1 cellular context compared by ENCODE assay signal in the genomic region with DNA sequence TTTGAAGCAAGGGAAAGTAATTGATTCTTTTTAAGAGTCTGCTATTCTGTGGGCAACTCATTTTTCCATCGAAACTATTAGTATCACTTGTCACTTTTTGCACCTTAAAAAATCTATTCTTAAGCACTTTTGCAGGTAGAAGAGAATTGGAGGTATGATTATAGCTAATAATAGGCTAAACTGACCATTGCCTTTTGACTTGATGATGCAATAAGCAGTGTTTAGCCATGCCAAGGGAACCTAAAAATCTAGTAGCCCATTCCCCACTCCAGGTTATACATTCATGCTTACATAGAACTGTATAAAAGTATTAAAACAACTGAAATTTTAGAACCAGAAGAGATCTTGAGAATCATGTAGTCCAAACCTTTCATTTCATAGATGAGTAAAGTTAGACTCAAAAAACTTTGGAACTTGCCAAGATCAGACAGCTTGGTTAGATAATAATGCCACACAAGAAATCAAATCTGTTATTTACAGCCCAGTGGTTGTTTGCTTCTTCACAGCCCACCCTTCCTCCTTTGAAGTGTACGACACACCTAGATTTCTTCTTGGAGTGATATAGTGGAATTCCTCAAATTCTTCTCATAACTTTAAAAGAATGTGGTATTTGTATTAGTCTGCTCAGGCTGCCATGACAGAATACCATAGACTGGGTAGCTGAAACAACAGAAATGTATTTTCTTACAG.
TF ChIP-seq lines count a peak whose summit lies in the region.

No MANE protein-coding gene starts in this region.

TF ChIP-seq in SK-N-SH, 30 proteins besides CTCF, POLR2A, EP300 and RAD21 (continued from another document):
- TF ChIP-seq, protein P1, sequence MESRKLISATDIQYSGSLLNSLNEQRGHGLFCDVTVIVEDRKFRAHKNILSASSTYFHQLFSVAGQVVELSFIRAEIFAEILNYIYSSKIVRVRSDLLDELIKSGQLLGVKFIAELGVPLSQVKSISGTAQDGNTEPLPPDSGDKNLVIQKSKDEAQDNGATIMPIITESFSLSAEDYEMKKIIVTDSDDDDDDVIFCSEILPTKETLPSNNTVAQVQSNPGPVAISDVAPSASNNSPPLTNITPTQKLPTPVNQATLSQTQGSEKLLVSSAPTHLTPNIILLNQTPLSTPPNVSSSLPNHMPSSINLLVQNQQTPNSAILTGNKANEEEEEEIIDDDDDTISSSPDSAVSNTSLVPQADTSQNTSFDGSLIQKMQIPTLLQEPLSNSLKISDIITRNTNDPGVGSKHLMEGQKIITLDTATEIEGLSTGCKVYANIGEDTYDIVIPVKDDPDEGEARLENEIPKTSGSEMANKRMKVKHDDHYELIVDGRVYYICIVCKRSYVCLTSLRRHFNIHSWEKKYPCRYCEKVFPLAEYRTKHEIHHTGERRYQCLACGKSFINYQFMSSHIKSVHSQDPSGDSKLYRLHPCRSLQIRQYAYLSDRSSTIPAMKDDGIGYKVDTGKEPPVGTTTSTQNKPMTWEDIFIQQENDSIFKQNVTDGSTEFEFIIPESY (IDR thresholded peaks at IDR 0.05; ENCODE audit: borderline replicate concordance, low read depth): no peak
- TF ChIP-seq EZH2phosphoT487 (IDR thresholded peaks at IDR 0.05; ENCODE audit: borderline replicate concordance, low read depth) (no peak), FOXM1 (IDR thresholded peaks at IDR 0.05; ENCODE audit: low read depth) (no peak), NRF1 (IDR thresholded peaks at IDR 0.05; ENCODE audit: low read depth, low read length) (no peak), NFIC (IDR thresholded peaks at IDR 0.05; ENCODE audit: borderline replicate concordance) (no peak), RFX5 (IDR thresholded peaks at IDR 0.05; ENCODE audit: low read length) (no peak), TCF12 (IDR thresholded peaks at IDR 0.05) (no peak), SMC3 (IDR thresholded peaks at IDR 0.05; ENCODE audit: low read depth, low read length) (no peak), POLR2AphosphoS5 (IDR thresholded peaks at IDR 0.05; ENCODE audit: low read depth, low read length) (no peak)
- TF ChIP-seq, protein P2, sequence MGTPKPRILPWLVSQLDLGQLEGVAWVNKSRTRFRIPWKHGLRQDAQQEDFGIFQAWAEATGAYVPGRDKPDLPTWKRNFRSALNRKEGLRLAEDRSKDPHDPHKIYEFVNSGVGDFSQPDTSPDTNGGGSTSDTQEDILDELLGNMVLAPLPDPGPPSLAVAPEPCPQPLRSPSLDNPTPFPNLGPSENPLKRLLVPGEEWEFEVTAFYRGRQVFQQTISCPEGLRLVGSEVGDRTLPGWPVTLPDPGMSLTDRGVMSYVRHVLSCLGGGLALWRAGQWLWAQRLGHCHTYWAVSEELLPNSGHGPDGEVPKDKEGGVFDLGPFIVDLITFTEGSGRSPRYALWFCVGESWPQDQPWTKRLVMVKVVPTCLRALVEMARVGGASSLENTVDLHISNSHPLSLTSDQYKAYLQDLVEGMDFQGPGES (IDR thresholded peaks at IDR 0.05; ENCODE audit: low read depth, low read length): no peak
